Comparison of ENCODE assay signal across 22 cellular contexts in the genomic region with DNA sequence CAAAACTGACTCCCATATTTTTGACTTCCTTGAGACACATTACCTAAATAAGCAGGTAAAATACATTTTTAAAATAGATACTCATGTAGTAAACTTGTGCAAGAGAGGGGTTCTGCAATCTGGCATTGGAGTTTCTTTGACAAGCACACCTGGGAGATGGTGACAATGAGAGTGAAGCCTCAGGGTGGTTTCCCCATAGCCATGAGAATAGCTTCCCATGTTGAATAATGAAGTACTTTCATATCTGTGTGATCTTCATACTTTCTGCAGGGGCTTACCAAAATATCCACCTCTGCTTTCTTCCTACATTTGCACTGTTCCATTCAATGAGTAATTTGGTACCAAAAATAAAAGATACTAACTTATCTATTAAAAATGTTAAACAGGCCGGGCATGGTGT. TPM values are rescaled to one million over a fixed set of nuclear protein-coding genes. Genes with fewer than 3 reads are reported as not detected.
DNase-seq lines count a peak whose midpoint lies in the region; ATAC-seq and TF ChIP-seq lines count a peak whose summit lies in the region.
"Had no signal": no experiment of that assay in that cellular context is flagged by ENCODE, and none has a peak within 500 bp of the region (broad histone marks: within the 10 kb centered on the region; RNA-seq: fewer than 3 reads in every experiment).

No MANE protein-coding gene starts in this region.

- peak; percentile 70 for ATAC-seq in GM18907 (IDR thresholded peaks at IDR 0.05; ENCODE audit: unreplicated experiment)
- peak; percentile 70 for ATAC-seq in HG02571 (IDR thresholded peaks at IDR 0.05; ENCODE audit: unreplicated experiment)
- peak; percentile 50 for ATAC-seq in HG03135 (IDR thresholded peaks at IDR 0.05; ENCODE audit: unreplicated experiment)
- ATAC-seq in GM19035 (IDR thresholded peaks at IDR 0.05; ENCODE audit: unreplicated experiment) = no peak
- ATAC-seq: activated CD4-positive, CD25-positive, alpha-beta regulatory T cell treated with anti-CD3 and anti-CD28 coated beads, Interleukin-2, amount 50 U/mL, for 24 hours; heart right ventricle; lower lobe of right lung had no signal

- POLR2A ChIA-PET in GM10248 (lab: Yijun Ruan, JAX) = no interaction called here

- TF ChIP-seq CTCF in GM10248 (IDR thresholded peaks at IDR 0.05; ENCODE audit: control extremely low read depth, extremely low read depth, low read depth, missing control alignments) (no peak), nephron progenitor cell (IDR thresholded peaks at IDR 0.05) (no peak)

- no peak overlapping the region for H3K27ac Mint-ChIP-seq in nephron progenitor cell
- H3K27ac Mint-ChIP-seq: IgD-negative memory B cell, naive B cell had no signal

- peaks cover 11% of the 10 kb centered on the region for H3K4me1 Mint-ChIP-seq in nephron progenitor cell
- H3K4me1 Mint-ChIP-seq: IgD-negative memory B cell, naive B cell had no signal

- peak; percentile 20 for DNase-seq in GM10248 (ENCODE audit: extremely low spot score)
- DNase-seq in H4 (ENCODE audit: low spot score) = no peak
- DNase-seq in nephron progenitor cell = no peak
- no peak for DNase-seq in germinal center (ENCODE audit: low spot score)
- DNase-seq: 8988T; central memory CD4-positive, alpha-beta T cell; effector CD8-positive, alpha-beta T cell; heart right ventricle; lower lobe of right lung; naive B cell; NCI-H2029; NCI-H524; OCI-M1; stimulated activated naive CD4-positive, alpha-beta T cell; T-helper 9 cell; transverse colon had no signal

- H3K27me3 Mint-ChIP-seq in nephron progenitor cell (ENCODE audit: low read depth, poor library complexity) = peaks cover 3% of the 10 kb centered on the region
- H3K27me3 Mint-ChIP-seq: IgD-negative memory B cell, naive B cell had no signal

- peaks cover 3% of the 10 kb centered on the region for H3K36me3 Mint-ChIP-seq in nephron progenitor cell (ENCODE audit: low read depth)
- H3K36me3 Mint-ChIP-seq: IgD-negative memory B cell, naive B cell had no signal

- no peak overlapping the region for H3K4me3 Mint-ChIP-seq in nephron progenitor cell
- H3K4me3 Mint-ChIP-seq: IgD-negative memory B cell had no signal

- CTCF ChIA-PET in GM10248 (lab: Yijun Ruan, JAX) = interaction anchor here (0.9 to 1.5 kb wide), 3 partner anchors 24 to 785 kb away, joined by 3 read pairs; no protein-coding TSS in a partner anchor

- H3K9me3 Mint-ChIP-seq in nephron progenitor cell = peaks cover 9% of the 10 kb centered on the region

RNA-seq across cellular contexts. Expression of a gene that starts 44.7 kb away (rescaled TPM):
- total RNA-seq in H4 (2014; rRNA removed; shearing (Covaris generic)) = 13.0 and 14.4 TPM in 2 replicates
